In genomic region chr14:77151245-77151644, GRCh38 we compare ENCODE assay signal across 1 cellular context.
TF ChIP-seq lines count a peak whose summit lies in the region.

No MANE protein-coding gene starts in this region.

TF ChIP-seq in K562, 482 proteins besides CTCF, POLR2A, EP300 and RAD21:
- TF ChIP-seq REST (CRISPR knock-in tag; IDR thresholded peaks at IDR 0.05; ENCODE audit: low read depth) (no peak), NFIC (IDR thresholded peaks at IDR 0.05) (peak; percentile 88), GATAD2B (IDR thresholded peaks at IDR 0.05; ENCODE audit: borderline replicate concordance) (no peak), ZNF696 (CRISPR knock-in tag; conservative IDR thresholded peaks at IDR 0.05) (no peak), MIER1 (IDR thresholded peaks at IDR 0.05; ENCODE audit: low read depth) (no peak), NFE2 (IDR thresholded peaks at IDR 0.05; ENCODE audit: low read depth) (no peak), SMC3 (conservative IDR thresholded peaks at IDR 0.05; ENCODE audit: insufficient read depth, low read depth, low read length) (0 out of 2 replicates have a peak, but pooled peaks have one; percentile 29), ZNF780A (CRISPR knock-in tag; IDR thresholded peaks at IDR 0.05) (no peak)
